In the genomic region with DNA sequence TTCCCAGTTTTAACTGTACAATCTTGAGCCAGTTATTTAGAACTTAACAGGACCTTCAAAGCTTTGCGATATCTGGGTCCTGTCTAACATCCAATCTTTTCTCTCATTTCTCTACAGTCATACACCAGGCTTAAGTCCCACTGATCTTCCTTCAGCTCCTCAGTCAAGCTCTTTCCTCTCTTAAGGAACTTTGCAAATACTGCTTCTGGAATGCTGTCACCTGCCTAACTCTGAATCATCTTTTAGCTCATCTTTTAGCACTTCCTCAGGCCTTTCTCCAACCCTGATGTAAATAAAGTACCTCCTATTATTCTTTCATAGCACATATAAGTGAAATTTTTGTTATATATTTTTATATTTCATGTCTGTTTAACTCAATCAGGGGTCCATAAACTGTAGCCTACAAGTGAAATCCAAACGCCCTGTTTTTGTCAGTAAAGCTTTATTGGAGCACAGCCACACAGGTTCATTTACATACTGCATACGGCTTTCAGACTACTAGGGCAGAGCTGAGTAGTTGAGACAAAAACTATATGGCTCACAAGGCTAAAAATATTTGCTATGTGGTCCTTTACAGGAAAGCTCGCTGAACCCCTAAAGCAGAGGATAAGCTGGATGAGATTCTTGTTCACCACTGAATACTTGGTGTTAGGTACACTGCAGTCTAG, we compare ENCODE assay signal across 19 cellular contexts.
DNase-seq lines count a peak whose midpoint lies in the region; ATAC-seq and TF ChIP-seq lines count a peak whose summit lies in the region.
"Had no signal": no experiment of that assay in that cellular context is flagged by ENCODE, and none has a peak within 500 bp of the region (broad histone marks: within the 10 kb centered on the region; RNA-seq: fewer than 3 reads in every experiment).

No MANE protein-coding gene starts in this region.

- no peaks in the 10 kb centered on the region for H3K9me2 ChIP-seq in GM23338 (ENCODE audit: insufficient read depth)

- H3K27ac Mint-ChIP-seq in GM23338 (peak overlapping the region; percentile 77; the same call in 1 of the 2 replicates), T-cell (no peak overlapping the region)
- H3K27ac Mint-ChIP-seq: activated CD8-positive, alpha-beta memory T cell treated with anti-CD3 and anti-CD28 coated beads, Interleukin-2, amount 10 ng/mL, durations not matched to agents 7 days and 5 days had no signal

- CTCF ChIA-PET in T-cell (lab: Charles Lee): no interaction called here

- no peaks in the 10 kb centered on the region for H3K79me2 ChIP-seq in GM23338 (replicated peaks; ENCODE audit: insufficient read depth)

- H3K4me3 Mint-ChIP-seq in GM23338 (no peak overlapping the region), T-cell (no peak overlapping the region)
- H3K4me3 Mint-ChIP-seq: activated CD8-positive, alpha-beta memory T cell treated with anti-CD3 and anti-CD28 coated beads, Interleukin-2, amount 10 ng/mL, durations not matched to agents 7 days and 5 days had no signal

- H3K4me2 ChIP-seq in GM23338: no peak overlapping the region

- H3K36me3 Mint-ChIP-seq in GM23338 (ENCODE audit: low read depth): no peaks in the 10 kb centered on the region
- H3K36me3 Mint-ChIP-seq in T-cell: no peaks in the 10 kb centered on the region
- H3K36me3 Mint-ChIP-seq: activated CD8-positive, alpha-beta memory T cell treated with anti-CD3 and anti-CD28 coated beads, Interleukin-2, amount 10 ng/mL, durations not matched to agents 7 days and 5 days had no signal

- peaks cover 36% of the 10 kb centered on the region for H3K4me1 ChIP-seq in GM23338 (ENCODE audit: insufficient read depth)
- H3K4me1 ChIP-seq in foreskin keratinocyte: no peaks in the 10 kb centered on the region

- POLR2A ChIA-PET in T-cell (lab: Charles Lee): no interaction called here

- H2AFZ ChIP-seq in GM23338: no peak overlapping the region

- no peaks in the 10 kb centered on the region for H3K27me3 Mint-ChIP-seq in GM23338 (ENCODE audit: insufficient read depth, low read depth, poor library complexity)
- peaks cover 2 to 11% of the 10 kb centered on the region in 2 donors for H3K27me3 Mint-ChIP-seq in T-cell

- DNase-seq in GM23338 (ENCODE audit: low spot score) (peak; percentile 20), Kasumi-1 (lab: John Stamatoyannopoulos, UW) (peak; percentile 27 to 46), kidney tubule cell (ENCODE audit: low spot score) (peak; percentile 53), iPS-NIHi7 (ENCODE audit: extremely low spot score) (no peak), foreskin keratinocyte (no peak), islet precursor cell (no peak), T-cell (no peak)
- DNase-seq: activated CD8-positive, alpha-beta memory T cell treated with anti-CD3 and anti-CD28 coated beads, Interleukin-2, amount 10 ng/mL, durations not matched to agents 7 days and 5 days; activated naive CD4-positive, alpha-beta T cell treated with anti-CD3 and anti-CD28 coated beads, Interleukin-2, amount 50 U/mL, for 16 hours; caudate nucleus; DMS79 treated with DMSO at 0.1 percent for 48 hours; erythroblast; GOT3; IMR-90; left ventricle myocardium superior; NCI-H187; NCI-H526; SHP77 had no signal

- H3K36me3 ChIP-seq in GM23338 (ENCODE audit: insufficient read depth): no peaks in the 10 kb centered on the region

- TF ChIP-seq CTCF in GM23338 (conservative IDR thresholded peaks at IDR 0.05; ENCODE audit: low read depth in 2 of 2) (no peak), foreskin keratinocyte (conservative IDR thresholded peaks at IDR 0.05) (no peak)

- H4K20me1 ChIP-seq in GM23338 (replicated peaks; ENCODE audit: insufficient read depth): no peaks in the 10 kb centered on the region

- no peak overlapping the region for H3K27ac ChIP-seq in GM23338 (ENCODE audit: low read depth)
- no peak overlapping the region for H3K27ac ChIP-seq in foreskin keratinocyte

- H3K27me3 ChIP-seq in GM23338 (ENCODE audit: insufficient read depth): no peaks in the 10 kb centered on the region
- H3K27me3 ChIP-seq in foreskin keratinocyte: no peaks in the 10 kb centered on the region

- H3K9me3 Mint-ChIP-seq in GM23338: no peaks in the 10 kb centered on the region
- H3K9me3 Mint-ChIP-seq in T-cell: no peaks in the 10 kb centered on the region

- ATAC-seq in GM18502 (IDR thresholded peaks at IDR 0.05; ENCODE audit: poor library complexity, unreplicated experiment) (peak; percentile 53), GM23338 (peak; percentile 48), foreskin keratinocyte (no peak), T-cell (replicated peaks in 1 of 4) (no peak)
- ATAC-seq: activated CD8-positive, alpha-beta memory T cell treated with anti-CD3 and anti-CD28 coated beads, Interleukin-2, amount 10 ng/mL, durations not matched to agents 7 days and 5 days; left ventricle myocardium superior had no signal

- H3K4me1 Mint-ChIP-seq in GM23338 (peaks cover 35% of the 10 kb centered on the region), T-cell (no peaks in the 10 kb centered on the region)
- H3K4me1 Mint-ChIP-seq: activated CD8-positive, alpha-beta memory T cell treated with anti-CD3 and anti-CD28 coated beads, Interleukin-2, amount 10 ng/mL, durations not matched to agents 7 days and 5 days had no signal

- no peak overlapping the region for H3K4me3 ChIP-seq in GM23338

- no peaks in the 10 kb centered on the region for H3F3A ChIP-seq in GM23338 (replicated peaks; ENCODE audit: low read depth)

TF ChIP-seq in GM23338, 12 proteins besides CTCF, POLR2A, EP300 and RAD21 (continues in another document):
- TF ChIP-seq, protein P1, sequence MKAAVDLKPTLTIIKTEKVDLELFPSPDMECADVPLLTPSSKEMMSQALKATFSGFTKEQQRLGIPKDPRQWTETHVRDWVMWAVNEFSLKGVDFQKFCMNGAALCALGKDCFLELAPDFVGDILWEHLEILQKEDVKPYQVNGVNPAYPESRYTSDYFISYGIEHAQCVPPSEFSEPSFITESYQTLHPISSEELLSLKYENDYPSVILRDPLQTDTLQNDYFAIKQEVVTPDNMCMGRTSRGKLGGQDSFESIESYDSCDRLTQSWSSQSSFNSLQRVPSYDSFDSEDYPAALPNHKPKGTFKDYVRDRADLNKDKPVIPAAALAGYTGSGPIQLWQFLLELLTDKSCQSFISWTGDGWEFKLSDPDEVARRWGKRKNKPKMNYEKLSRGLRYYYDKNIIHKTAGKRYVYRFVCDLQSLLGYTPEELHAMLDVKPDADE (IDR thresholded peaks at IDR 0.05): no peak
- TF ChIP-seq JUNB (IDR thresholded peaks at IDR 0.05; ENCODE audit: unreplicated experiment) (no peak), POLR2AphosphoS5 (IDR thresholded peaks at IDR 0.05; ENCODE audit: low read depth) (no peak), EZH2phosphoT487 (IDR thresholded peaks at IDR 0.05; ENCODE audit: unreplicated experiment) (no peak), CREB1 (CRISPR knock-in tag; IDR thresholded peaks at IDR 0.05; ENCODE audit: low read depth) (no peak)
- TF ChIP-seq, protein P2, sequence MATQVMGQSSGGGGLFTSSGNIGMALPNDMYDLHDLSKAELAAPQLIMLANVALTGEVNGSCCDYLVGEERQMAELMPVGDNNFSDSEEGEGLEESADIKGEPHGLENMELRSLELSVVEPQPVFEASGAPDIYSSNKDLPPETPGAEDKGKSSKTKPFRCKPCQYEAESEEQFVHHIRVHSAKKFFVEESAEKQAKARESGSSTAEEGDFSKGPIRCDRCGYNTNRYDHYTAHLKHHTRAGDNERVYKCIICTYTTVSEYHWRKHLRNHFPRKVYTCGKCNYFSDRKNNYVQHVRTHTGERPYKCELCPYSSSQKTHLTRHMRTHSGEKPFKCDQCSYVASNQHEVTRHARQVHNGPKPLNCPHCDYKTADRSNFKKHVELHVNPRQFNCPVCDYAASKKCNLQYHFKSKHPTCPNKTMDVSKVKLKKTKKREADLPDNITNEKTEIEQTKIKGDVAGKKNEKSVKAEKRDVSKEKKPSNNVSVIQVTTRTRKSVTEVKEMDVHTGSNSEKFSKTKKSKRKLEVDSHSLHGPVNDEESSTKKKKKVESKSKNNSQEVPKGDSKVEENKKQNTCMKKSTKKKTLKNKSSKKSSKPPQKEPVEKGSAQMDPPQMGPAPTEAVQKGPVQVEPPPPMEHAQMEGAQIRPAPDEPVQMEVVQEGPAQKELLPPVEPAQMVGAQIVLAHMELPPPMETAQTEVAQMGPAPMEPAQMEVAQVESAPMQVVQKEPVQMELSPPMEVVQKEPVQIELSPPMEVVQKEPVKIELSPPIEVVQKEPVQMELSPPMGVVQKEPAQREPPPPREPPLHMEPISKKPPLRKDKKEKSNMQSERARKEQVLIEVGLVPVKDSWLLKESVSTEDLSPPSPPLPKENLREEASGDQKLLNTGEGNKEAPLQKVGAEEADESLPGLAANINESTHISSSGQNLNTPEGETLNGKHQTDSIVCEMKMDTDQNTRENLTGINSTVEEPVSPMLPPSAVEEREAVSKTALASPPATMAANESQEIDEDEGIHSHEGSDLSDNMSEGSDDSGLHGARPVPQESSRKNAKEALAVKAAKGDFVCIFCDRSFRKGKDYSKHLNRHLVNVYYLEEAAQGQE (IDR thresholded peaks at IDR 0.05; ENCODE audit: unreplicated experiment): no peak

Comparison
In these comparisons a context has a peak if more than half of its experiments do, and no peak if none do; other contexts are left out.
1. ATAC-seq: peak in GM18502 (single experiment) and GM23338 (single experiment); none in foreskin keratinocyte (single experiment) and T-cell (0 of 4).
2. DNase-seq: peak in GM23338 (single experiment), Kasumi-1 (2 of 2) and kidney tubule cell (single experiment); none in iPS-NIHi7 (single experiment), foreskin keratinocyte (0 of 2), islet precursor cell (single experiment) and T-cell (0 of 34).